18 cellular contexts compared by ENCODE assay signal in the genomic region with DNA sequence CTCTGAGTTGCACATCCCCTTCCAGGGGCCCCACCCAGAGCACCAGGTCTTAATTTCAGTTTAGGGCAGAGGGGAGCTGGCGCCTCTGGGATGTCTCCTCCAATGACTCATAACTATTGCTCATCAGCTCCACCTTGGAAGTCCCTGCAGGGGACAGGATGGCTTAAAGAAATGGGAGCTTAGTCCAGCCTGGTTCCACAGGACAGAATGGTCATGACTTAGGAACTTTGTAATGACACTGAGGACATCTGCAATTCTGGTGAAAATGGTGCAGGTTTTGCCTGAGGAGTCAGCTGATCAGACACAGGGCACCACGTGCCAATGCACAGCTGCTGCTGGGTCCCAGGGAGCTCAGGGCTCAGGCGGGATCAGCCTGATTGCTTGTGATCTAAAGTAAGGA. TPM values are rescaled to one million over a fixed set of nuclear protein-coding genes. Genes with fewer than 3 reads are reported as not detected.
DNase-seq lines count a peak whose midpoint lies in the region; ATAC-seq, FAIRE-seq and TF ChIP-seq lines count a peak whose summit lies in the region.
"Had no signal": no experiment of that assay in that cellular context is flagged by ENCODE, and none has a peak within 500 bp of the region (broad histone marks: within the 10 kb centered on the region; RNA-seq: fewer than 3 reads in every experiment).

No MANE protein-coding gene starts in this region.

- WGBS in small intestine, 3 donors: 58 to 65% (median 62%) methylated on average over 3 of the region's 3 CpGs

- no peak for FAIRE-seq in astrocyte (lab: Jason Lieb, UNC)
- no peak for FAIRE-seq in small intestine (lab: Jason Lieb, UNC)
- FAIRE-seq: frontal cortex had no signal

- no peak overlapping the region for H3K27ac Mint-ChIP-seq in astrocyte (ENCODE audit: unreplicated experiment)
- H3K27ac Mint-ChIP-seq: activated B cell treated with CpG ODN at 0.5 μM for 24 hours; CD4-positive, alpha-beta T cell; naive B cell had no signal

- no peaks in the 10 kb centered on the region for H3K79me2 ChIP-seq in astrocyte (ENCODE audit: insufficient read depth, low read length)

- no peaks in the 10 kb centered on the region for H3K36me3 ChIP-seq in astrocyte (ENCODE audit: insufficient read depth, low read length)
- no peaks in the 10 kb centered on the region for H3K36me3 ChIP-seq in small intestine (ENCODE audit: control insufficient read depth in 2 of 2, insufficient read depth in 2 of 2, low read length in 2 of 2)
- H3K36me3 ChIP-seq: right lobe of liver had no signal

- H3K27me3 Mint-ChIP-seq in astrocyte (ENCODE audit: low read depth, unreplicated experiment): peaks cover 9% of the 10 kb centered on the region

- H3K9me3 ChIP-seq in astrocyte (ENCODE audit: insufficient read depth, low read depth, low read length): no peaks in the 10 kb centered on the region
- no peaks in the 10 kb centered on the region for H3K9me3 ChIP-seq in small intestine (ENCODE audit: control insufficient read depth, low read depth)
- H3K9me3 ChIP-seq: right lobe of liver had no signal

- H3K4me3 Mint-ChIP-seq in astrocyte (ENCODE audit: unreplicated experiment): no peak overlapping the region
- H3K4me3 Mint-ChIP-seq: activated B cell treated with CpG ODN at 0.5 μM for 24 hours; CD4-positive, alpha-beta T cell; naive B cell had no signal

- H3K9me3 Mint-ChIP-seq in astrocyte (ENCODE audit: unreplicated experiment): no peaks in the 10 kb centered on the region
- H3K9me3 Mint-ChIP-seq: CD4-positive, alpha-beta T cell had no signal

- peaks cover 5% of the 10 kb centered on the region for H3K4me1 Mint-ChIP-seq in astrocyte (ENCODE audit: low read depth, unreplicated experiment)
- H3K4me1 Mint-ChIP-seq: activated B cell treated with CpG ODN at 0.5 μM for 24 hours, naive B cell had no signal

- no peak overlapping the region for H3K4me3 ChIP-seq in astrocyte (ENCODE audit: insufficient read depth, low read depth, low read length)
- H3K4me3 ChIP-seq in small intestine (ENCODE audit: low read depth in 1 of 2, low read length in 2 of 2): no peak overlapping the region
- H3K4me3 ChIP-seq: right lobe of liver had no signal

- no peaks in the 10 kb centered on the region for H4K20me1 ChIP-seq in astrocyte (ENCODE audit: insufficient read depth, low read length)

- peak overlapping the region; percentile 15 for H3K4me2 ChIP-seq in astrocyte (ENCODE audit: low read length)

- H3K36me3 Mint-ChIP-seq in astrocyte (ENCODE audit: low read depth, unreplicated experiment): peaks cover 4% of the 10 kb centered on the region

- DNase-seq in ELR (ENCODE audit: low read depth): peak; percentile 82
- peak; percentile 74 for DNase-seq in M059J (ENCODE audit: low read depth)
- DNase-seq in astrocyte (ENCODE audit: low read depth): no peak
- peak; percentile 44 for DNase-seq in myocyte (ENCODE audit: low read depth)
- DNase-seq in small intestine: no peak
- no peak for DNase-seq in activated CD4-positive, alpha-beta T cell treated with anti-CD3 and anti-CD28 coated beads for 1 hour
- DNase-seq: activated B cell treated with CpG ODN at 0.5 μM for 24 hours; activated CD8-positive, alpha-beta memory T cell treated with anti-CD3 and anti-CD28 coated beads, Interleukin-2, amount 50 U/mL, for 4 hours; CD4-positive, alpha-beta T cell; kidney glomerular epithelial cell; naive B cell; right lobe of liver had no signal

- H2AFZ ChIP-seq in astrocyte (ENCODE audit: low read depth, low read length): no peak overlapping the region

- H3K9ac ChIP-seq in astrocyte (ENCODE audit: low read length): no peak overlapping the region

- no peak for TF ChIP-seq CTCF in astrocyte (IDR thresholded peaks at IDR 0.05; ENCODE audit: insufficient read depth, low read depth, low read length)

- H3K27me3 ChIP-seq in astrocyte (ENCODE audit: insufficient read depth, low read length): no peaks in the 10 kb centered on the region
- H3K27me3 ChIP-seq in small intestine (ENCODE audit: control insufficient read depth in 2 of 2, insufficient read depth in 2 of 2, low read length in 2 of 2): peaks cover 0 to 3% of the 10 kb centered on the region in 2 donors
- H3K27me3 ChIP-seq: right lobe of liver had no signal

- peaks cover 3% of the 10 kb centered on the region for H3K4me1 ChIP-seq in astrocyte (ENCODE audit: insufficient read depth, low read length)
- H3K4me1 ChIP-seq in small intestine (ENCODE audit: control insufficient read depth in 2 of 2, insufficient read depth in 1 of 2, low read depth in 1 of 2, low read length in 1 of 2): no peaks in the 10 kb centered on the region
- H3K4me1 ChIP-seq: right lobe of liver had no signal

- no peak for ATAC-seq in HG03135 (IDR thresholded peaks at IDR 0.05; ENCODE audit: unreplicated experiment)
- no peak for ATAC-seq in HG03520 (IDR thresholded peaks at IDR 0.05; ENCODE audit: unreplicated experiment)
- ATAC-seq: right lobe of liver had no signal

- H3K27ac ChIP-seq in astrocyte (ENCODE audit: low read depth, low read length) (no peak overlapping the region), small intestine (ENCODE audit: low read depth in 1 of 2, low read length in 1 of 2) (no peak overlapping the region)
- H3K27ac ChIP-seq: right lobe of liver had no signal

RNA-seq across cellular contexts. Expression of a gene that starts 16.4 kb away (rescaled TPM):
- 9.6 and 17.1 TPM in 2 replicates for total RNA-seq in M059J (2014; rRNA removed; shearing (Covaris generic))
- total RNA-seq in astrocyte (10.6 and 11.3 TPM in 2 replicates), myocyte (14.3 and 15.2 TPM in 2 replicates)
- 8.9 TPM for polyA plus RNA-seq in myocyte (2012)
- polyA plus RNA-seq in small intestine: 10 to 100 TPM in 1 of 3 donors, 1 to 10 TPM in 2; 6.5 to 10.1 (median 9.8) TPM

RNA-seq across cellular contexts. Expression of a gene that starts 37.3 kb away (rescaled TPM):
- total RNA-seq in M059J (2014; rRNA removed; shearing (Covaris generic)): 34.2 and 36.9 TPM in 2 replicates
- total RNA-seq in astrocyte (35.8 and 38.6 TPM in 2 replicates), myocyte (28.1 and 39.2 TPM in 2 replicates)
- 36.6 TPM for polyA plus RNA-seq in myocyte (2012)
- polyA plus RNA-seq in small intestine: 10 to 100 TPM; 32.4 to 65.9 (median 37.3) TPM

RNA-seq across cellular contexts. Expression of a gene that starts 58.1 kb away (rescaled TPM):
- total RNA-seq in M059J (2014; rRNA removed; shearing (Covaris generic)): not detected in 2 replicates
- total RNA-seq in astrocyte: not detected in 2 replicates
- total RNA-seq in myocyte: not detected in 2 replicates
- polyA plus RNA-seq in myocyte (2012): not detected
- not detected for polyA plus RNA-seq in small intestine
- total RNA-seq: activated B cell treated with CpG ODN at 0.5 μM for 24 hours; CD4-positive, alpha-beta T cell; dermis microvascular lymphatic vessel endothelial cell; frontal cortex; right lobe of liver; SK-MEL-5; temporal lobe had no signal

Comparison
In these comparisons a context has a peak if more than half of its experiments do, and no peak if none do; other contexts are left out.
1. DNase-seq: peak in ELR (single experiment), M059J (single experiment) and myocyte (single experiment); none in astrocyte (single experiment), small intestine (single experiment) and activated CD4-positive, alpha-beta T cell treated with anti-CD3 and anti-CD28 coated beads for 1 hour (single experiment).